1 cellular context compared by ENCODE assay signal in the genomic region with DNA sequence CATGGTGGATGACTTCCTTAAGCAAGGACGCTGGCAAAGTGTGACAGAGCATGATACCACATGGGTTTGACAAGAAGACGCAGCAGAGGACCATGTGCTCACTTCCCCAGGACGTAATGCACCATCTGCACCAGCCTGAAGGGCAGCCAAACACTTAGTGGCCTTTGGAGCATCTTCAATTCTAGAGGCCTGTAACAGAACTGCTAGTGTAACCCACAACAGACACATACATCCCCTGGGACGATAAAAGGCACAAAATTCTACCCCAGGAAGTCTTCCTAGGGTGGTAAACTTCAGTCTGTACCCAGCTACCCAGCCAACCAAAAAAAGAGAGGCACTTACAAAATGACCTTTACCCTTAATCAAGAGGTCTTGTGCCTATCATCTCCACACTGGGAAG.
TF ChIP-seq lines count a peak whose summit lies in the region.

No MANE protein-coding gene starts in this region.

TF ChIP-seq in IMR-90, 13 proteins besides CTCF, POLR2A, EP300 and RAD21:
- TF ChIP-seq RFX5 (IDR thresholded peaks at IDR 0.05; ENCODE audit: low read depth, low read length) (no peak), BHLHE40 (IDR thresholded peaks at IDR 0.05; ENCODE audit: low read depth, low read length) (no peak), RCOR1 (IDR thresholded peaks at IDR 0.05; ENCODE audit: insufficient replicate concordance, low read length) (no peak), NFE2L2 (IDR thresholded peaks at IDR 0.05; ENCODE audit: low read depth, low read length) (no peak), SMC3 (IDR thresholded peaks at IDR 0.05; ENCODE audit: low read depth, low read length) (no peak), MAFK (IDR thresholded peaks at IDR 0.05; ENCODE audit: low read depth, low read length) (no peak), CEBPB (IDR thresholded peaks at IDR 0.05; ENCODE audit: low read depth, low read length) (no peak), CHD1 (IDR thresholded peaks at IDR 0.05; ENCODE audit: low read depth, low read length) (no peak), FOS (IDR thresholded peaks at IDR 0.05; ENCODE audit: low read depth, low read length) (no peak), MXI1 (IDR thresholded peaks at IDR 0.05; ENCODE audit: borderline replicate concordance, low read depth, low read length) (no peak), MAZ (IDR thresholded peaks at IDR 0.05; ENCODE audit: borderline replicate concordance, low read depth, low read length) (no peak)
- TF ChIP-seq, protein P1, sequence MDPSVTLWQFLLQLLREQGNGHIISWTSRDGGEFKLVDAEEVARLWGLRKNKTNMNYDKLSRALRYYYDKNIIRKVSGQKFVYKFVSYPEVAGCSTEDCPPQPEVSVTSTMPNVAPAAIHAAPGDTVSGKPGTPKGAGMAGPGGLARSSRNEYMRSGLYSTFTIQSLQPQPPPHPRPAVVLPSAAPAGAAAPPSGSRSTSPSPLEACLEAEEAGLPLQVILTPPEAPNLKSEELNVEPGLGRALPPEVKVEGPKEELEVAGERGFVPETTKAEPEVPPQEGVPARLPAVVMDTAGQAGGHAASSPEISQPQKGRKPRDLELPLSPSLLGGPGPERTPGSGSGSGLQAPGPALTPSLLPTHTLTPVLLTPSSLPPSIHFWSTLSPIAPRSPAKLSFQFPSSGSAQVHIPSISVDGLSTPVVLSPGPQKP (IDR thresholded peaks at IDR 0.05; ENCODE audit: borderline replicate concordance, low read depth, low read length) = no peak
- TF ChIP-seq, protein P2, sequence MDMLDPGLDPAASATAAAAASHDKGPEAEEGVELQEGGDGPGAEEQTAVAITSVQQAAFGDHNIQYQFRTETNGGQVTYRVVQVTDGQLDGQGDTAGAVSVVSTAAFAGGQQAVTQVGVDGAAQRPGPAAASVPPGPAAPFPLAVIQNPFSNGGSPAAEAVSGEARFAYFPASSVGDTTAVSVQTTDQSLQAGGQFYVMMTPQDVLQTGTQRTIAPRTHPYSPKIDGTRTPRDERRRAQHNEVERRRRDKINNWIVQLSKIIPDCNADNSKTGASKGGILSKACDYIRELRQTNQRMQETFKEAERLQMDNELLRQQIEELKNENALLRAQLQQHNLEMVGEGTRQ (IDR thresholded peaks at IDR 0.05; ENCODE audit: low read depth, low read length) = no peak
